In genomic region chr6:39314273-39314790, GRCh38 we compare ENCODE assay signal across 11 cellular contexts. TPM values are rescaled to one million over a fixed set of nuclear protein-coding genes. Genes with fewer than 3 reads are reported as not detected.
DNase-seq lines count a peak whose midpoint lies in the region; ATAC-seq, FAIRE-seq and TF ChIP-seq lines count a peak whose summit lies in the region.
"Had no signal": no experiment of that assay in that cellular context is flagged by ENCODE, and none has a peak within 500 bp of the region (broad histone marks: within the 10 kb centered on the region; RNA-seq: fewer than 3 reads in every experiment).

Gene KCNK17, minus strand, starts transcription at chr6:39314419. Its CDS starts 99 bp downstream, at chr6:39314320.

- H3K79me2 ChIP-seq in smooth muscle cell (ENCODE audit: low read depth), result no peaks in the 10 kb centered on the region

- no peak within 1 kb of the TSS for H3K9ac ChIP-seq in smooth muscle cell (ENCODE audit: low read depth)

- TF ChIP-seq CTCF in smooth muscle cell (IDR thresholded peaks at IDR 0.05; ENCODE audit: borderline replicate concordance, insufficient read depth, poor library complexity, severe bottlenecking) (no peak), omental fat pad (IDR thresholded peaks at IDR 0.05) (no peak)

- H3K4me2 ChIP-seq in smooth muscle cell, result peak within 1 kb of the TSS; percentile 36

- H4K20me1 ChIP-seq in smooth muscle cell (ENCODE audit: low read depth), result no peaks in the 10 kb centered on the region

- no peak for FAIRE-seq in urothelium cell line (lab: Jason Lieb, UNC)
- FAIRE-seq: RCC 7860 had no signal

- H3K9me3 ChIP-seq in smooth muscle cell (replicated peaks; ENCODE audit: low read depth), result no peaks in the 10 kb centered on the region

- 19% methylated on average over 28 of the region's 28 CpGs for WGBS in smooth muscle cell (ENCODE audit: low lambda C conversion rate)

- peaks cover 91% of the 10 kb centered on the region for H3K27me3 ChIP-seq in smooth muscle cell (ENCODE audit: low read depth)

- no peak within 1 kb of the TSS for H3K27ac ChIP-seq in smooth muscle cell (ENCODE audit: low read depth)

- no peaks in the 10 kb centered on the region for H3K36me3 ChIP-seq in smooth muscle cell (ENCODE audit: low read depth)

- H2AFZ ChIP-seq in smooth muscle cell (ENCODE audit: low read depth), result no peak within 1 kb of the TSS

- ATAC-seq in omental fat pad (ENCODE audit: low FRiP score), result no peak

- no peaks in the 10 kb centered on the region for H3F3A ChIP-seq in smooth muscle cell (ENCODE audit: low read depth)

- H3K4me3 ChIP-seq in iPS-11a (ENCODE audit: low read depth, low read length), result peak within 1 kb of the TSS; percentile 39
- no peak within 1 kb of the TSS for H3K4me3 ChIP-seq in smooth muscle cell

- peak; percentile 14 for DNase-seq in NCI-H2227 (lab: John Stamatoyannopoulos, UW; ENCODE audit: unreplicated experiment)
- DNase-seq in NCI-H2227 treated with DMSO at 0.1 percent for 48 hours (lab: John Stamatoyannopoulos, UW), result no peak
- DNase-seq in NOMO-1 (lab: John Stamatoyannopoulos, UW; ENCODE audit: unreplicated experiment in 2 of 2), result peak; percentile 31 to 35
- no peak for DNase-seq in smooth muscle cell (lab: John Stamatoyannopoulos, UW; ENCODE audit: unreplicated experiment)
- DNase-seq in urothelium cell line (ENCODE audit: low spot score), result no peak
- DNase-seq in omental fat pad (ENCODE audit: low spot score), result no peak
- no peak for DNase-seq in activated gamma-delta T cell treated with Interleukin-2 at 50 U/mL for 16 hours
- DNase-seq: activated CD4-positive, alpha-beta T cell treated with anti-CD3 and anti-CD28 coated beads, Interleukin-2, amount 50 U/mL, for 1 hour had no signal

- peaks cover 4% of the 10 kb centered on the region for H3K4me1 ChIP-seq in smooth muscle cell (ENCODE audit: low read depth)

RNA-seq across cellular contexts. Expression of gene KCNK17, which starts in this region (rescaled TPM):
- not detected in 2 replicates for total RNA-seq in smooth muscle cell
- polyA plus RNA-seq in smooth muscle cell, result not detected in 2 replicates
- under 1 TPM in 2 of 4 donors, not detected in 2; 0.24 to 0.28 TPM for total RNA-seq in omental fat pad
- total RNA-seq: glomerular endothelial cell had no signal

Comparison
In these comparisons a context has a peak if more than half of its experiments do, and no peak if none do; other contexts are left out.
1. DNase-seq: peak in NCI-H2227 (single experiment) and NOMO-1 (2 of 2); none in NCI-H2227 treated with DMSO at 0.1 percent for 48 hours (single experiment), smooth muscle cell (single experiment), urothelium cell line (single experiment), omental fat pad (single experiment) and activated gamma-delta T cell treated with Interleukin-2 at 50 U/mL for 16 hours (single experiment).